20 cellular contexts compared by ENCODE assay signal in genomic region chr17:16325964-16326363, GRCh38. TPM values are rescaled to one million over a fixed set of nuclear protein-coding genes. Genes with fewer than 3 reads are reported as not detected.
DNase-seq lines count a peak whose midpoint lies in the region; ATAC-seq, FAIRE-seq and TF ChIP-seq lines count a peak whose summit lies in the region.
"Had no signal": no experiment of that assay in that cellular context is flagged by ENCODE, and none has a peak within 500 bp of the region (broad histone marks: within the 10 kb centered on the region; RNA-seq: fewer than 3 reads in every experiment).

No MANE protein-coding gene starts in this region.

- in situ Hi-C loops in GM12878 (cut with MboI) = loop anchor here (10.0 kb wide), 1 partner anchor 61 kb away; no protein-coding TSS in a partner anchor

- POLR2A ChIA-PET in GM12878 (lab: Charles Lee) = interaction anchor here (0.6 kb wide), 1 partner anchor 25 kb away, joined by 3 read pairs; no protein-coding TSS in a partner anchor
- POLR2A ChIA-PET in activated CD4-positive, alpha-beta T cell treated with anti-CD3 and anti-CD28 coated beads, Interleukin-2, amount 10 ng/mL, durations not matched to agents 7 days and 5 days (lab: Charles Lee) = no interaction called here
- POLR2A ChIA-PET in naive thymus-derived CD4-positive, alpha-beta T cell (lab: Charles Lee) = interaction anchor here (0.6 kb wide), 1 partner anchor 60 kb away, joined by 4 read pairs; no protein-coding TSS in a partner anchor

- TF ChIP-seq CTCF in GM12865 (IDR thresholded peaks at IDR 0.05; ENCODE audit: insufficient read depth, low read depth, low read length, missing control alignments) = no peak
- no peak for TF ChIP-seq CTCF in GM12878 (IDR thresholded peaks at IDR 0.05 in 2 of 3, conservative IDR thresholded peaks at IDR 0.05 in 1 of 3; ENCODE audit: control insufficient read depth in 2 of 3, extremely low read depth in 1 of 3, insufficient read depth in 1 of 3, low read depth in 3 of 3, low read length in 3 of 3)

- H3K27ac Mint-ChIP-seq in stimulated activated memory B cell treated with anti-CD40 and anti-IgM and Interleukin-4, amounts not matched to agents 10 μg/mL and 1 μg/mL and 100 μg/mL, for 72 hours = peak overlapping the region; percentile 60
- no peak overlapping the region for H3K27ac Mint-ChIP-seq in activated CD4-positive, alpha-beta T cell treated with anti-CD3 and anti-CD28 coated beads, Interleukin-2, amount 10 ng/mL, durations not matched to agents 7 days and 5 days
- H3K27ac Mint-ChIP-seq in naive thymus-derived CD4-positive, alpha-beta T cell = no peak overlapping the region
- H3K27ac Mint-ChIP-seq: CD4-positive, alpha-beta T cell; H9 had no signal

- no peaks in the 10 kb centered on the region; a peak in 1 of 4 replicates for H3K36me3 ChIP-seq in GM12878 (ENCODE audit: control insufficient read depth in 2 of 2, insufficient read depth in 2 of 2, low read length in 1 of 2)
- H3K36me3 ChIP-seq in naive thymus-derived CD4-positive, alpha-beta T cell (ENCODE audit: control insufficient read depth in 2 of 3, insufficient read depth in 3 of 3, low read length in 3 of 3) = peaks cover 0 to 29% (median 0%) of the 10 kb centered on the region in 3 experiments

- no peak for TF ChIP-seq RAD21 in GM12878 (IDR thresholded peaks at IDR 0.05; ENCODE audit: insufficient read depth, low read depth, low read length)

- no peaks in the 10 kb centered on the region for H3K9me3 Mint-ChIP-seq in stimulated activated memory B cell treated with anti-CD40 and anti-IgM and Interleukin-4, amounts not matched to agents 10 μg/mL and 1 μg/mL and 100 μg/mL, for 72 hours
- no peaks in the 10 kb centered on the region for H3K9me3 Mint-ChIP-seq in activated CD4-positive, alpha-beta T cell treated with anti-CD3 and anti-CD28 coated beads, Interleukin-2, amount 10 ng/mL, durations not matched to agents 7 days and 5 days
- H3K9me3 Mint-ChIP-seq in naive thymus-derived CD4-positive, alpha-beta T cell = no peaks in the 10 kb centered on the region
- H3K9me3 Mint-ChIP-seq: CD4-positive, alpha-beta T cell had no signal

- H4K20me1 ChIP-seq in GM12878 (ENCODE audit: control insufficient read depth, insufficient read depth) = no peaks in the 10 kb centered on the region

- TF ChIP-seq EP300 in GM12878 (IDR thresholded peaks at IDR 0.05; ENCODE audit: borderline replicate concordance in 1 of 2, control insufficient read depth in 1 of 2, low read depth in 2 of 2, low read length in 2 of 2) = no peak

- peaks cover 7% of the 10 kb centered on the region for H3K4me1 ChIP-seq in GM12878 (ENCODE audit: control insufficient read depth, insufficient read depth, low read length)
- H3K4me1 ChIP-seq in naive thymus-derived CD4-positive, alpha-beta T cell (ENCODE audit: control insufficient read depth in 2 of 2, insufficient read depth in 2 of 2, low read length in 2 of 2) = no peaks in the 10 kb centered on the region

- no peaks in the 10 kb centered on the region for H3K9me3 ChIP-seq in GM12878 (replicated peaks; ENCODE audit: control insufficient read depth, insufficient read depth, low read length)
- no peaks in the 10 kb centered on the region for H3K9me3 ChIP-seq in naive thymus-derived CD4-positive, alpha-beta T cell (ENCODE audit: control insufficient read depth in 2 of 3, low read length in 3 of 3)

- DNase-seq in GM12865 (ENCODE audit: low read depth) = peak; percentile 27
- no peak for DNase-seq in GM12878 (ENCODE audit: low read depth, low spot score)
- no peak for DNase-seq in NCI-H2196 (lab: John Stamatoyannopoulos, UW; ENCODE audit: unreplicated experiment)
- DNase-seq in activated CD4-positive, alpha-beta T cell treated with anti-CD3 and anti-CD28 coated beads, Interleukin-2, amount 10 ng/mL, durations not matched to agents 7 days and 5 days = no peak
- no peak for DNase-seq in naive thymus-derived CD4-positive, alpha-beta T cell
- DNase-seq: ACHN; AML-193; CD4-positive, alpha-beta T cell; DMS153; DMS79; GDM1; H9 had no signal

- H3K79me2 ChIP-seq in GM12878 (ENCODE audit: control insufficient read depth, insufficient read depth, low read length) = no peaks in the 10 kb centered on the region

- ATAC-seq in HG02610 (IDR thresholded peaks at IDR 0.05; ENCODE audit: unreplicated experiment) (peak; percentile 59), GM12878 (no peak), HG02571 (IDR thresholded peaks at IDR 0.05; ENCODE audit: unreplicated experiment) (no peak)
- ATAC-seq in stimulated activated memory B cell treated with anti-CD40 and anti-IgM and Interleukin-4, amounts not matched to agents 10 μg/mL and 1 μg/mL and 100 μg/mL, for 72 hours = peak; percentile 63
- ATAC-seq in naive thymus-derived CD4-positive, alpha-beta T cell = no peak
- ATAC-seq: K562 had no signal

- intact Hi-C loops in GM12878 (cut with micrococcal nuclease; ENCODE audit: unreplicated experiment) = no loop called here
- intact Hi-C loops in naive thymus-derived CD4-positive, alpha-beta T cell (cut with micrococcal nuclease) = no loop called here

- H3K36me3 Mint-ChIP-seq in stimulated activated memory B cell treated with anti-CD40 and anti-IgM and Interleukin-4, amounts not matched to agents 10 μg/mL and 1 μg/mL and 100 μg/mL, for 72 hours = peaks cover 29% of the 10 kb centered on the region
- H3K36me3 Mint-ChIP-seq in activated CD4-positive, alpha-beta T cell treated with anti-CD3 and anti-CD28 coated beads, Interleukin-2, amount 10 ng/mL, durations not matched to agents 7 days and 5 days (ENCODE audit: low read depth) = no peaks in the 10 kb centered on the region
- H3K36me3 Mint-ChIP-seq in naive thymus-derived CD4-positive, alpha-beta T cell = peaks cover 0 to 41% (median 13%) of the 10 kb centered on the region in 5 donors

- H3K27ac ChIP-seq in GM12878 (ENCODE audit: control insufficient read depth, insufficient read depth) = no peak overlapping the region
- no peak overlapping the region for H3K27ac ChIP-seq in naive thymus-derived CD4-positive, alpha-beta T cell (ENCODE audit: low read depth, low read length)
- H3K27ac ChIP-seq: C4-2B had no signal

- H3K27me3 Mint-ChIP-seq in stimulated activated memory B cell treated with anti-CD40 and anti-IgM and Interleukin-4, amounts not matched to agents 10 μg/mL and 1 μg/mL and 100 μg/mL, for 72 hours = no peaks in the 10 kb centered on the region
- H3K27me3 Mint-ChIP-seq in activated CD4-positive, alpha-beta T cell treated with anti-CD3 and anti-CD28 coated beads, Interleukin-2, amount 10 ng/mL, durations not matched to agents 7 days and 5 days = no peaks in the 10 kb centered on the region
- H3K27me3 Mint-ChIP-seq in naive thymus-derived CD4-positive, alpha-beta T cell = no peaks in the 10 kb centered on the region
- H3K27me3 Mint-ChIP-seq: CD4-positive, alpha-beta T cell had no signal

- no peak overlapping the region for H3K4me3 ChIP-seq in GM12865 (ENCODE audit: low read depth, low read length)
- no peak overlapping the region for H3K4me3 ChIP-seq in GM12878
- H3K4me3 ChIP-seq in naive thymus-derived CD4-positive, alpha-beta T cell (ENCODE audit: low read length) = no peak overlapping the region
- H3K4me3 ChIP-seq: K562 had no signal

- H3K4me1 Mint-ChIP-seq in stimulated activated memory B cell treated with anti-CD40 and anti-IgM and Interleukin-4, amounts not matched to agents 10 μg/mL and 1 μg/mL and 100 μg/mL, for 72 hours = peaks cover 39% of the 10 kb centered on the region
- H3K4me1 Mint-ChIP-seq in activated CD4-positive, alpha-beta T cell treated with anti-CD3 and anti-CD28 coated beads, Interleukin-2, amount 10 ng/mL, durations not matched to agents 7 days and 5 days = no peaks in the 10 kb centered on the region
- H3K4me1 Mint-ChIP-seq in naive thymus-derived CD4-positive, alpha-beta T cell = no peaks in the 10 kb centered on the region

- TSS peak; percentile 40 for BruUV-seq in GM12878 (replicated peaks; lab: Mats Ljungman, UMichigan)

- 0% methylated on average over 1 of the region's 1 CpG for WGBS in GM12878 (ENCODE audit: insufficient coverage, insufficient replicate concordance, low lambda C conversion rate, missing lambda C conversion rate)

- SMC1A ChIA-PET in GM12878 (lab: Charles Lee; ENCODE audit: uncharacterized antibody, unreplicated experiment) = interaction anchor here (0.7 to 2.2 kb wide), 11 partner anchors 13 to 39 kb away, joined by 3 to 9 read pairs (median 5); no protein-coding TSS in a partner anchor

- RAD21 ChIA-PET in GM12878 (lab: Charles Lee; ENCODE audit: unreplicated experiment) = interaction anchor here (1.0 kb wide), 1 partner anchor 37 kb away, joined by 3 read pairs; no protein-coding TSS in a partner anchor

- H3K4me3 Mint-ChIP-seq in stimulated activated memory B cell treated with anti-CD40 and anti-IgM and Interleukin-4, amounts not matched to agents 10 μg/mL and 1 μg/mL and 100 μg/mL, for 72 hours = no peak overlapping the region
- no peak overlapping the region for H3K4me3 Mint-ChIP-seq in activated CD4-positive, alpha-beta T cell treated with anti-CD3 and anti-CD28 coated beads, Interleukin-2, amount 10 ng/mL, durations not matched to agents 7 days and 5 days
- no peak overlapping the region for H3K4me3 Mint-ChIP-seq in naive thymus-derived CD4-positive, alpha-beta T cell
- H3K4me3 Mint-ChIP-seq: CD4-positive, alpha-beta T cell; H9 had no signal

- no peak for FAIRE-seq in GM12878 (lab: Jason Lieb, UNC)
- FAIRE-seq: A204.1, GM19239, H1, K562 had no signal

- H3K4me2 ChIP-seq in GM12878 (ENCODE audit: control insufficient read depth, insufficient read depth) = peak overlapping the region; percentile 14; the same call in 1 of the 2 replicates

- no peak overlapping the region for H3K9ac ChIP-seq in GM12878 (ENCODE audit: control insufficient read depth, insufficient read depth, low read length)

- CTCF ChIA-PET in GM12878 (lab: Yijun Ruan, JAX) = interaction anchor here (0.7 to 2.1 kb wide), 7 partner anchors 10 to 328 kb away, joined by 3 to 11 read pairs (median 4); partner anchors contain the start of gene CENPV
- CTCF ChIA-PET in activated CD4-positive, alpha-beta T cell treated with anti-CD3 and anti-CD28 coated beads, Interleukin-2, amount 10 ng/mL, durations not matched to agents 7 days and 5 days (lab: Charles Lee) = interaction anchor here (1.4 to 2.3 kb wide), 4 partner anchors 10 to 40 kb away, joined by 3 to 7 read pairs (median 4); no protein-coding TSS in a partner anchor
- CTCF ChIA-PET in naive thymus-derived CD4-positive, alpha-beta T cell (lab: Charles Lee) = no interaction called here

- no peak overlapping the region for H2AFZ ChIP-seq in GM12878 (ENCODE audit: control insufficient read depth, low read depth, low read length)

- no peaks in the 10 kb centered on the region for H3K27me3 ChIP-seq in GM12878 (replicated peaks in 1 of 2; ENCODE audit: control insufficient read depth in 2 of 2, insufficient read depth in 2 of 2, low read length in 1 of 2)
- H3K27me3 ChIP-seq in naive thymus-derived CD4-positive, alpha-beta T cell (ENCODE audit: control insufficient read depth in 2 of 2, insufficient read depth in 2 of 2, low read length in 2 of 2) = no peaks in the 10 kb centered on the region

- TF ChIP-seq POLR2A in GM12878 (IDR thresholded peaks at IDR 0.05; ENCODE audit: low read depth, low read length) = no peak

RNA-seq across cellular contexts. Expression of gene CENPV, which starts 27.3 kb away (rescaled TPM):
- total RNA-seq in GM12878 (2013; cell fraction: nucleolus; rRNA removed) = 30.7 and 33.5 TPM in 2 replicates
- 84.2 and 93.2 TPM in 2 replicates for total RNA-seq in GM12878 (2014; rRNA removed)
- 87.5 and 90.7 TPM in 2 replicates for total RNA-seq in GM12878 (2014; rRNA removed; fragmentation: Illumina TruSeq; extraction: Trizol)
- 94.9 and 98.6 TPM in 2 replicates for total RNA-seq in GM12878 (2021)
- 55.4 TPM for polyA plus RNA-seq in GM12878 (2011; ENCODE audit: low read depth)
- polyA plus RNA-seq in GM12878 (2011; rRNA removed) = 83.7 and 93.4 TPM in 2 replicates
- 75.3 and 100 TPM in 2 replicates for polyA plus RNA-seq in GM12878 (2011; cell fraction: cytosol; rRNA removed)
- 88.9 and 92.2 TPM in 2 replicates for polyA plus RNA-seq in GM12878 (2011; cell fraction: nucleus; rRNA removed)
- polyA plus RNA-seq in GM12878 (2012) = 48.3 and 50.3 TPM in 2 replicates
- 80.1 and 94.1 TPM in 2 replicates for polyA plus RNA-seq in GM12878 (2014; fragmentation: Illumina TruSeq; extraction: Trizol)
- 10 to 100 TPM; 22.5 to 68.0 TPM for polyA plus RNA-seq in GM12878 (2014; fragmentation: Nextera tagmentation; extraction: Ambion mirVana)
- polyA plus RNA-seq in GM12878 (2014; rRNA removed) = 77.5 and 86.0 TPM in 2 replicates
- 10 to 100 TPM; 70.8 to 72.7 TPM for polyA plus RNA-seq in GM12878 (2016; fragmentation: Nextera tagmentation; extraction: Ambion mirVana)
- 41.9 and 43.8 TPM in 2 replicates for polyA minus RNA-seq in GM12878 (2011; rRNA and poly(A)+ RNA removed)
- polyA minus RNA-seq in GM12878 (2011; cell fraction: cytosol; rRNA and poly(A)+ RNA removed) = 8.3 and 11.1 TPM in 2 replicates
- polyA minus RNA-seq in GM12878 (2011; cell fraction: nucleus; rRNA and poly(A)+ RNA removed) = 11.2 and 14.4 TPM in 2 replicates
- 10 to 100 TPM; 16.6 to 21.1 TPM for total RNA-seq in activated CD4-positive, alpha-beta T cell treated with anti-CD3 and anti-CD28 coated beads, Interleukin-2, amount 10 ng/mL, durations not matched to agents 7 days and 5 days
- total RNA-seq in naive thymus-derived CD4-positive, alpha-beta T cell = 10 to 100 TPM in 4 of 5 experiments, 1 to 10 TPM in 1; 9.8 to 30.3 (median 21.7) TPM
- 10 to 100 TPM; 23.1 to 29.2 TPM for polyA plus RNA-seq in naive thymus-derived CD4-positive, alpha-beta T cell

RNA-seq across cellular contexts. Expression of gene UBB, which starts 54.9 kb away (rescaled TPM):
- 114 and 119 TPM in 2 replicates for total RNA-seq in GM12878 (2013; cell fraction: nucleolus; rRNA removed)
- 2,686 and 2,754 TPM in 2 replicates for total RNA-seq in GM12878 (2014; rRNA removed)
- 1,488 and 1,495 TPM in 2 replicates for total RNA-seq in GM12878 (2014; rRNA removed; fragmentation: Illumina TruSeq; extraction: Trizol)
- 1,455 and 1,463 TPM in 2 replicates for total RNA-seq in GM12878 (2021)
- polyA plus RNA-seq in GM12878 (2011; ENCODE audit: low read depth) = 1,026 TPM
- polyA plus RNA-seq in GM12878 (2011; rRNA removed) = 608 and 1,133 TPM in 2 replicates
- 2,029 and 2,469 TPM in 2 replicates for polyA plus RNA-seq in GM12878 (2011; cell fraction: cytosol; rRNA removed)
- polyA plus RNA-seq in GM12878 (2011; cell fraction: nucleus; rRNA removed) = 935 and 994 TPM in 2 replicates
- 1,643 and 1,891 TPM in 2 replicates for polyA plus RNA-seq in GM12878 (2012)
- 1,621 and 1,633 TPM in 2 replicates for polyA plus RNA-seq in GM12878 (2014; fragmentation: Illumina TruSeq; extraction: Trizol)
- polyA plus RNA-seq in GM12878 (2014; fragmentation: Nextera tagmentation; extraction: Ambion mirVana) = 1,000 to 10,000 TPM; 4,008 to 4,246 TPM
- polyA plus RNA-seq in GM12878 (2014; rRNA removed) = 2,006 and 2,356 TPM in 2 replicates
- polyA plus RNA-seq in GM12878 (2016; fragmentation: Nextera tagmentation; extraction: Ambion mirVana) = 1,000 to 10,000 TPM; 2,193 to 2,309 TPM
- polyA minus RNA-seq in GM12878 (2011; rRNA and poly(A)+ RNA removed) = 1,101 and 1,306 TPM in 2 replicates
- polyA minus RNA-seq in GM12878 (2011; cell fraction: cytosol; rRNA and poly(A)+ RNA removed) = 411 and 476 TPM in 2 replicates
- 196 and 307 TPM in 2 replicates for polyA minus RNA-seq in GM12878 (2011; cell fraction: nucleus; rRNA and poly(A)+ RNA removed)
- 1,000 to 10,000 TPM; 1,415 to 1,539 TPM for total RNA-seq in activated CD4-positive, alpha-beta T cell treated with anti-CD3 and anti-CD28 coated beads, Interleukin-2, amount 10 ng/mL, durations not matched to agents 7 days and 5 days
- total RNA-seq in naive thymus-derived CD4-positive, alpha-beta T cell = 1,000 to 10,000 TPM in 1 of 5 experiments, 100 to 1,000 TPM in 4; 537 to 1,283 (median 621) TPM
- polyA plus RNA-seq in naive thymus-derived CD4-positive, alpha-beta T cell = 1,000 to 10,000 TPM; 1,829 to 1,950 TPM

Comparison
In these comparisons a context has a peak if more than half of its experiments do, and no peak if none do; other contexts are left out.
1. ATAC-seq: peak in HG02610 (single experiment) and stimulated activated memory B cell treated with anti-CD40 and anti-IgM and Interleukin-4, amounts not matched to agents 10 μg/mL and 1 μg/mL and 100 μg/mL, for 72 hours (single experiment); none in GM12878 (single experiment), naive thymus-derived CD4-positive, alpha-beta T cell (single experiment) and HG02571 (single experiment).